Comparison of ENCODE assay signal across 1 cellular context in the genomic region with DNA sequence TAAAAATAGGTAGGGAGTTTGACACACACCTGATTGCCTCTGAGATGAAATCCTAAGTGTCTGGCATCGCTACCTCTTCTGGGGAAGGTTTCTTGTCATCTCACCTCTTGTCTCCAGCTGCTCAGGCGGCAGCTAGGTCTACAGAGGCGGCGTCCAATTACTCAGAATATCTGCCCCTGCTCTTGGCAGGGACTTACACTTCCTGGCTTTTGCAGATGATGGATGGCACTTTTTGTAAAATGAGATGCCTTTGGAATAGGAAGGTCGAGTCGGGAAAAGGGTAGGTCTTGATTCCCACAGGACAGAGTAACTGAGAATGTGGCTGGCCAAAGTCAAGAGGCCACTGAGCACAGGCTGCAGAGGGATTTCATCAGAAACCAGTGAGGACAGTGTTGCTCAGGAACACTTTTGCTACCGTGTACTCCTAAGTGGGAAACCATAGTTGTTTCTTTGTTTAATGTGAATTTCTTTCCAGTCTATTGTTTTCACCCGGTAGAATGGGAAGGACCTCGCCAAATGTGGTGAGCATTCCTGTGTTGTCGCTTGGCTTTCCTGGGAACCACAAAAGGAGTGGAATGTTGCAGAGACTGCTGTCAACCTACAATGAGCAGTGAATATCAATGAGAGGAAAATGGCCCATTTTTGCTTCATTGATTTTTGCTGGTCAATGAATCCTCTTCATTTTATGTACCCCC.
A peak's percentile ranks its signal among the peaks of the same experiment; 100 is the strongest.
TF ChIP-seq lines count a peak whose summit lies in the region.

No MANE protein-coding gene starts in this region.

TF ChIP-seq in H1, 55 proteins besides CTCF, POLR2A, EP300 and RAD21:
- TF ChIP-seq FOSL1 (IDR thresholded peaks at IDR 0.05; ENCODE audit: insufficient read depth, low read depth, low read length) (no peak), RFX5 (IDR thresholded peaks at IDR 0.05; ENCODE audit: borderline replicate concordance, low read depth, low read length) (no peak), TEAD4 (IDR thresholded peaks at IDR 0.05; ENCODE audit: low read depth, low read length) (0 out of 2 replicates have a peak, but pooled peaks have one; percentile 11)
